Comparison of ENCODE assay signal across 27 cellular contexts in genomic region chr4:149993030-149993429, GRCh38.
DNase-seq lines count a peak whose midpoint lies in the region; ATAC-seq lines count a peak whose summit lies in the region.
"Had no signal": no experiment of that assay in that cellular context is flagged by ENCODE, and none has a peak within 500 bp of the region (broad histone marks: within the 10 kb centered on the region; RNA-seq: fewer than 3 reads in every experiment).

No MANE protein-coding gene starts in this region.

- no peaks in the 10 kb centered on the region for H3K27me3 ChIP-seq in mesendoderm (ENCODE audit: insufficient read depth, low read length, poor library complexity)
- H3K27me3 ChIP-seq: body of pancreas had no signal

- no peak overlapping the region for H2BK5ac ChIP-seq in mesendoderm (ENCODE audit: low read length)

- no peak overlapping the region for H2AK5ac ChIP-seq in mesendoderm (ENCODE audit: low read length)

- no peaks in the 10 kb centered on the region for H3K79me2 ChIP-seq in mesendoderm (ENCODE audit: control insufficient read depth, insufficient read depth, low read length)

- no peak overlapping the region for H3K18ac ChIP-seq in mesendoderm (ENCODE audit: low read length)

- DNase-seq in NK-92 treated with Interleukin-12 subunit alpha and Interleukin-12 subunit beta, amount 100 ng/mL, for 24 hours (lab: John Stamatoyannopoulos, UW) = peak; percentile 31
- DNase-seq in NK-92 (lab: John Stamatoyannopoulos, UW; ENCODE audit: unreplicated experiment) (no peak), RKO (ENCODE audit: low spot score) (peak; percentile 9), glomerular visceral epithelial cell (ENCODE audit: extremely low spot score) (peak; percentile 61), mesendoderm (no peak)
- DNase-seq: 8988T; activated CD4-positive, CD25-positive, alpha-beta regulatory T cell treated with anti-CD3 and anti-CD28 coated beads, Interleukin-2, amount 50 U/mL, for 72 hours; activated CD8-positive, alpha-beta memory T cell treated with anti-CD3 and anti-CD28 coated beads, Interleukin-2, amount 10 ng/mL, durations not matched to agents 7 days and 5 days; AML-193; body of pancreas; CD8-positive, alpha-beta T cell; DMS 273 treated with DMSO at 0.1 percent for 48 hours; GF-D8; naive B cell; NCI-H1417; NCI-H446 treated with DMSO at 0.1 percent for 48 hours; occipital lobe; SHP77 treated with DMSO at 0.1 percent for 48 hours; stimulated activated CD4-positive, alpha-beta T cell treated with anti-CD3 and anti-CD28 coated beads, Interleukin-1b, Interleukin-23, amount 100 ng/mL, for 48 hours had no signal

- H4K5ac ChIP-seq in mesendoderm (ENCODE audit: low read length) = no peak overlapping the region

- H4K8ac ChIP-seq in mesendoderm (ENCODE audit: low read depth, low read length) = no peak overlapping the region

- H3K4me2 ChIP-seq in mesendoderm (ENCODE audit: low read length) = no peak overlapping the region

- no peak overlapping the region for H3K56ac ChIP-seq in mesendoderm (ENCODE audit: low read length)

- H3K9ac ChIP-seq in mesendoderm (ENCODE audit: low read length) = no peak overlapping the region

- H3K36me3 ChIP-seq in mesendoderm (ENCODE audit: control insufficient read depth, insufficient read depth, low read length) = no peaks in the 10 kb centered on the region
- H3K36me3 ChIP-seq: HAP-1 had no signal

- peak; percentile 39 for ATAC-seq in GM21786 (IDR thresholded peaks at IDR 0.05; ENCODE audit: unreplicated experiment)
- no peak for ATAC-seq in GM19351 (IDR thresholded peaks at IDR 0.05; ENCODE audit: unreplicated experiment)
- ATAC-seq in GM21390 (IDR thresholded peaks at IDR 0.05; ENCODE audit: unreplicated experiment) = no peak
- ATAC-seq: activated CD8-positive, alpha-beta memory T cell treated with anti-CD3 and anti-CD28 coated beads, Interleukin-2, amount 10 ng/mL, durations not matched to agents 7 days and 5 days; body of pancreas; CD8-positive, alpha-beta T cell; left lobe of liver had no signal

- no peak overlapping the region for H2BK120ac ChIP-seq in mesendoderm (ENCODE audit: low read depth, low read length)

- no peak overlapping the region for H2BK15ac ChIP-seq in mesendoderm (replicated peaks; ENCODE audit: low read depth)

- no peak overlapping the region for H3K27ac ChIP-seq in mesendoderm (ENCODE audit: low read depth, low read length)
- H3K27ac ChIP-seq: body of pancreas, epithelial cell of prostate, HL-60, skin epidermis had no signal

- H3K4me1 ChIP-seq in mesendoderm (ENCODE audit: control insufficient read depth, low read depth, low read length) = no peaks in the 10 kb centered on the region
- H3K4me1 ChIP-seq: HAP-1 had no signal

- no peak overlapping the region for H3K23ac ChIP-seq in mesendoderm (ENCODE audit: low read length)

- no peaks in the 10 kb centered on the region for H3K79me1 ChIP-seq in mesendoderm (ENCODE audit: low read length)

- H3K4ac ChIP-seq in mesendoderm (ENCODE audit: low read depth, low read length) = no peak overlapping the region

- H3K4me3 ChIP-seq in mesendoderm (ENCODE audit: low read length) = no peak overlapping the region
- H3K4me3 ChIP-seq: body of pancreas, HAP-1, skin epidermis had no signal

Comparison
In these comparisons a context has a peak if more than half of its experiments do, and no peak if none do; other contexts are left out.
1. DNase-seq: peak in NK-92 treated with Interleukin-12 subunit alpha and Interleukin-12 subunit beta, amount 100 ng/mL, for 24 hours (single experiment), RKO (single experiment) and glomerular visceral epithelial cell (single experiment); none in NK-92 (single experiment) and mesendoderm (single experiment).